In genomic region chr1:208324005-208324404, GRCh38 we compare ENCODE assay signal across 24 cellular contexts.
"Had no signal": no experiment of that assay in that cellular context is flagged by ENCODE, and none has a peak within 500 bp of the region (broad histone marks: within the 10 kb centered on the region; RNA-seq: fewer than 3 reads in every experiment).

No MANE protein-coding gene starts in this region.

- H3K4me3 ChIP-seq: esophagus squamous epithelium, heart right ventricle, left lung, ovary, psoas muscle, sigmoid colon, spleen had no signal

- H3K4me1 Mint-ChIP-seq: naive thymus-derived CD8-positive, alpha-beta T cell; stimulated activated naive B cell treated with anti-CD40 and anti-IgM and Interleukin-4, amounts not matched to agents 10 μg/mL and 1 μg/mL and 100 μg/mL, for 72 hours had no signal

- H3K4me1 ChIP-seq: esophagus squamous epithelium, heart right ventricle, left lung, psoas muscle, sigmoid colon, spleen had no signal

- H3K27me3 ChIP-seq: ovary, sigmoid colon had no signal

- H3K27ac ChIP-seq: esophagus squamous epithelium, heart right ventricle, left lung, ovary, psoas muscle, sigmoid colon, spleen had no signal

- H3K4me3 Mint-ChIP-seq: effector memory CD8-positive, alpha-beta T cell; naive thymus-derived CD8-positive, alpha-beta T cell; nephron progenitor cell; stimulated activated naive B cell treated with anti-CD40 and anti-IgM and Interleukin-4, amounts not matched to agents 10 μg/mL and 1 μg/mL and 100 μg/mL, for 72 hours; stimulated activated naive CD8-positive, alpha-beta T cell treated with anti-CD3 and anti-CD28 coated beads, Interleukin-15, Interleukin-2, amounts not matched to agents 100 ng/mL and 50 ng/mL, for 24 hours; type B pancreatic cell had no signal

- DNase-seq: cerebellar nuclear complex; cortex of kidney; effector memory CD8-positive, alpha-beta T cell; erythroblast; esophagus squamous epithelium; foreskin melanocyte; glutamatergic neuron; heart right ventricle; left cardiac atrium; left lung; midbrain; naive thymus-derived CD8-positive, alpha-beta T cell; nephron progenitor cell; nucleus accumbens; ovary; posterior cingulate gyrus; psoas muscle; right cardiac atrium; sigmoid colon; spleen; stimulated activated CD4-positive, alpha-beta T cell treated with anti-CD3 and anti-CD28 coated beads, Interleukin-2, amount 100 ng/mL, for 48 hours; stimulated activated naive B cell treated with anti-CD40 and anti-IgM and Interleukin-4, amounts not matched to agents 10 μg/mL and 1 μg/mL and 100 μg/mL, for 72 hours had no signal

- ATAC-seq: effector memory CD8-positive, alpha-beta T cell; heart right ventricle; left cardiac atrium; left lung; naive thymus-derived CD8-positive, alpha-beta T cell; psoas muscle; right cardiac atrium; stimulated activated naive B cell treated with anti-CD40 and anti-IgM and Interleukin-4, amounts not matched to agents 10 μg/mL and 1 μg/mL and 100 μg/mL, for 72 hours had no signal

- H3K36me3 Mint-ChIP-seq: naive thymus-derived CD8-positive, alpha-beta T cell; stimulated activated naive B cell treated with anti-CD40 and anti-IgM and Interleukin-4, amounts not matched to agents 10 μg/mL and 1 μg/mL and 100 μg/mL, for 72 hours; type B pancreatic cell had no signal

- H3K27ac Mint-ChIP-seq: effector memory CD8-positive, alpha-beta T cell; naive thymus-derived CD8-positive, alpha-beta T cell; nephron progenitor cell; stimulated activated naive B cell treated with anti-CD40 and anti-IgM and Interleukin-4, amounts not matched to agents 10 μg/mL and 1 μg/mL and 100 μg/mL, for 72 hours; stimulated activated naive CD8-positive, alpha-beta T cell treated with anti-CD3 and anti-CD28 coated beads, Interleukin-15, Interleukin-2, amounts not matched to agents 100 ng/mL and 50 ng/mL, for 24 hours; type B pancreatic cell had no signal

- H3K36me3 ChIP-seq: esophagus squamous epithelium, heart right ventricle, left lung, ovary, sigmoid colon, spleen had no signal

- H3K9me3 Mint-ChIP-seq: effector memory CD8-positive, alpha-beta T cell; naive thymus-derived CD8-positive, alpha-beta T cell; nephron progenitor cell; stimulated activated naive B cell treated with anti-CD40 and anti-IgM and Interleukin-4, amounts not matched to agents 10 μg/mL and 1 μg/mL and 100 μg/mL, for 72 hours; stimulated activated naive CD8-positive, alpha-beta T cell treated with anti-CD3 and anti-CD28 coated beads, Interleukin-15, Interleukin-2, amounts not matched to agents 100 ng/mL and 50 ng/mL, for 24 hours; type B pancreatic cell had no signal
